ENCODE assay signal across 21 cellular contexts in the genomic region with DNA sequence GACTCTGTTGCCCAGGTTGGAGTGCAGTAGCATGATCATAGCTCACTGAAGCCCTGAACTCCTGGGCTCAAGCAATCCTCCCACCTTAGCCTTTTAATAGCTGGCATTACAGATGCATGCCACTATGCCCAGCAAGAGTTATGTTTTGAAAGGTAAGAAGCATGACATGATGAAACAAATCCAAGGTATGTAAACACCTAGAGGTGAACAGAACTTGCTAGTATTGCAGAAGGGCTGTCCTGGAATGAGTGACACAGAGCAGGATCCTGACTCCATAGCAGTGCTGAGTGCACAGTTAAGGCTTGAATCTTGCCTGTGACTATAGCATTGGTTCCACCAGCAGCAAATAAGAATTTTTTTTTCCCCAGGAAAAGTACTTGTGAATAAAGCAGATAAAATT.
"Had no signal": no experiment of that assay in that cellular context is flagged by ENCODE, and none has a peak within 500 bp of the region (broad histone marks: within the 10 kb centered on the region; RNA-seq: fewer than 3 reads in every experiment).

No MANE protein-coding gene starts in this region.

- H3K27ac ChIP-seq: KMS-11, SJSA1, SK-N-MC had no signal

- FAIRE-seq: K562, RCC 7860 had no signal

- ATAC-seq: K562 had no signal

- DNase-seq: MV-4-11, NCI-H1048, NCI-H1105, NCI-H1417, NCI-H1436 treated with DMSO at 0.1 percent for 48 hours, NCI-H1694, NCI-H1930, NCI-H2081, NCI-H2107, NCI-H2227 treated with DMSO at 0.1 percent for 48 hours, NCI-H524, NCI-H526 treated with DMSO at 0.1 percent for 48 hours, NCI-H748 treated with DMSO at 0.1 percent for 48 hours, Right ventricle myocardium superior, RPMI8226, SIG-M5 had no signal
